ENCODE assay signal across 8 cellular contexts in the genomic region with DNA sequence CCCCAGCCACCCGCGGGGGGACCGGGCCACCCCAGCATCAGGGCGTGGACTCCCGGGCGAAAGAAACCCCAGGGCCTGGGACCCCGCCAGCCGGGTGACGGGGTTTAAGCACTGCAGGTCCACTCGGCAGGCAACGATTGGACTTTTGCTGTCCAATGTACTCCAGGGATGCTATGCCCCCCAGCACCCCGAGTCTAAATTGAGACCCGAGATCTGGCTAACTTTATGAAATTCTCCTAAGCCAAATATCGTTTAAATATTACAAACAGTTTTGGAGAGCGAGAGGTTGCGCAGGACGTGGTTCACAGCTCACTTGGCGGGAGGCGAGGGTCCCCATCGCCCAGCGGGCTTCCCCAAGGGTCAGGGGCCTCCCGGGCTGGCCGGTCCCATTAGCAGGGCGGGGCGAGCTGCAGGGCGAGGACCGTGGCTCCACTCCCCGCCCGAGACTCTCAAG. TPM values are rescaled to one million over a fixed set of nuclear protein-coding genes. Genes with fewer than 3 reads are reported as not detected.
A peak's percentile ranks its signal among the peaks of the same experiment; 100 is the strongest.
DNase-seq lines count a peak whose midpoint lies in the region; ATAC-seq and TF ChIP-seq lines count a peak whose summit lies in the region.

No MANE protein-coding gene starts in this region.

- H3K4me3 ChIP-seq in MG63, result peak overlapping the region; percentile 84
- peak overlapping the region; percentile 82 to 96 for H3K4me3 ChIP-seq in mesenchymal stem cell (ENCODE audit: insufficient read depth in 1 of 2, low read depth in 1 of 2, low read length in 2 of 2)
- peak overlapping the region; percentile 91 for H3K4me3 ChIP-seq in upper lobe of right lung

- H2BK120ac ChIP-seq in mesenchymal stem cell (ENCODE audit: low read depth, low read length), result peak overlapping the region; percentile 92

- H3K9ac ChIP-seq in mesenchymal stem cell (ENCODE audit: low read length), result peak overlapping the region; percentile 93

- no peak overlapping the region for H2BK5ac ChIP-seq in mesenchymal stem cell (ENCODE audit: low read depth, low read length, poor library complexity, severe bottlenecking)

- WGBS in mesenchymal stem cell, result 0% methylated on average over 27 of the region's 29 CpGs

- ATAC-seq in upper lobe of right lung (no peak), GM21737 (IDR thresholded peaks at IDR 0.05; ENCODE audit: unreplicated experiment) (no peak)

- no peak overlapping the region for H2AK5ac ChIP-seq in mesenchymal stem cell (ENCODE audit: low read length, severe bottlenecking)

- H3K4me2 ChIP-seq in mesenchymal stem cell (ENCODE audit: low read length, poor library complexity, severe bottlenecking), result peak overlapping the region; percentile 100

- peak overlapping the region; percentile 92 for H2AFZ ChIP-seq in mesenchymal stem cell (ENCODE audit: low read depth, low read length)

- H3K79me1 ChIP-seq in mesenchymal stem cell (replicated peaks; ENCODE audit: low read length, poor library complexity, severe bottlenecking), result peaks cover 31% of the 10 kb centered on the region

- H3K14ac ChIP-seq in mesenchymal stem cell (ENCODE audit: low read length in 2 of 2), result peak overlapping the region in 1 of 2 experiments; percentile 68

- no peak overlapping the region for H3K23ac ChIP-seq in mesenchymal stem cell (ENCODE audit: low read length in 2 of 2)

- TF ChIP-seq CTCF in upper lobe of right lung (IDR thresholded peaks at IDR 0.05), result no peak

- H3K4me1 ChIP-seq in mesenchymal stem cell (ENCODE audit: control insufficient read depth, insufficient read depth, low read depth, low read length), result peaks cover 29% of the 10 kb centered on the region
- H3K4me1 ChIP-seq in upper lobe of right lung, result peaks cover 21% of the 10 kb centered on the region

- H3K27ac ChIP-seq in mesenchymal stem cell (ENCODE audit: low read length, poor library complexity, severe bottlenecking) (no peak overlapping the region), upper lobe of right lung (peak overlapping the region; percentile 85)

- H3K4ac ChIP-seq in mesenchymal stem cell (ENCODE audit: low read depth in 1 of 2, low read length in 2 of 2), result peak overlapping the region in 1 of 2 experiments; percentile 6

- intact Hi-C loops in upper lobe of right lung (cut with DNase I), result no loop called here

- no peaks in the 10 kb centered on the region for H3K9me3 ChIP-seq in MG63
- H3K9me3 ChIP-seq in mesenchymal stem cell (ENCODE audit: control insufficient read depth, low read length), result no peaks in the 10 kb centered on the region
- no peaks in the 10 kb centered on the region for H3K9me3 ChIP-seq in upper lobe of right lung

- H3K27me3 ChIP-seq in MG63, result no peaks in the 10 kb centered on the region
- H3K27me3 ChIP-seq in mesenchymal stem cell (ENCODE audit: control insufficient read depth in 1 of 2, insufficient read depth in 1 of 2, low read length in 2 of 2), result no peaks in the 10 kb centered on the region
- no peaks in the 10 kb centered on the region for H3K27me3 ChIP-seq in upper lobe of right lung

- H4K8ac ChIP-seq in mesenchymal stem cell (ENCODE audit: low read length), result peak overlapping the region; percentile 73

- peak overlapping the region in 1 of 2 experiments; percentile 51 for H2BK12ac ChIP-seq in mesenchymal stem cell (ENCODE audit: low read length in 2 of 2)

- H3K36me3 ChIP-seq in MG63, result peaks cover 32% of the 10 kb centered on the region
- peaks cover 27 to 36% of the 10 kb centered on the region in 2 experiments for H3K36me3 ChIP-seq in mesenchymal stem cell (ENCODE audit: control insufficient read depth in 1 of 2, insufficient read depth in 2 of 2, low read depth in 1 of 2, low read length in 2 of 2)
- H3K36me3 ChIP-seq in upper lobe of right lung, result peaks cover 22% of the 10 kb centered on the region

- DNase-seq in SIG-M5 treated with dmso at 0.1 percent for 504 hours (lab: John Stamatoyannopoulos, UW; ENCODE audit: unreplicated experiment) (peak; percentile 32), SIG-M5 (lab: John Stamatoyannopoulos, UW) (no peak), MG63 (no peak), cerebellum (ENCODE audit: low spot score) (peak; percentile 30), mesenchymal stem cell (no peak), upper lobe of right lung (no peak), CD1c-positive myeloid dendritic cell (ENCODE audit: extremely low spot score) (no peak)

- H2BK15ac ChIP-seq in mesenchymal stem cell (ENCODE audit: low read depth, poor library complexity, severe bottlenecking), result peak overlapping the region; percentile 74

- H3K18ac ChIP-seq in mesenchymal stem cell (ENCODE audit: low read depth in 1 of 2, low read length in 2 of 2), result peak overlapping the region; percentile 82 to 88

- H4K91ac ChIP-seq in mesenchymal stem cell (ENCODE audit: low read length), result peak overlapping the region; percentile 80

RNA-seq across cellular contexts. Expression of gene MRPS2, which starts 0.4 kb away (rescaled TPM):
- 20.7 and 24.1 TPM in 2 replicates for total RNA-seq in MG63 (2014; rRNA removed; shearing (Covaris generic); ENCODE audit: low replicate concordance)
- total RNA-seq in cerebellum (11.0 TPM), upper lobe of right lung (23.0 TPM)
- polyA plus RNA-seq in mesenchymal stem cell (2013, experiment 1 of 2), result 75.7 TPM
- 66.5 TPM for polyA plus RNA-seq in mesenchymal stem cell (2013, experiment 2 of 2)

RNA-seq across cellular contexts. Expression of gene PPP1R26, which starts 20.5 kb away (rescaled TPM):
- 19.8 and 20.3 TPM in 2 replicates for total RNA-seq in MG63 (2014; rRNA removed; shearing (Covaris generic); ENCODE audit: low replicate concordance)
- total RNA-seq in cerebellum (20.1 TPM), upper lobe of right lung (27.5 TPM)
- polyA plus RNA-seq in mesenchymal stem cell (2013, experiment 1 of 2), result 6.6 TPM
- 6.3 TPM for polyA plus RNA-seq in mesenchymal stem cell (2013, experiment 2 of 2)

RNA-seq across cellular contexts. Expression of gene LCN1, which starts 21.1 kb away (rescaled TPM):
- total RNA-seq in MG63 (2014; rRNA removed; shearing (Covaris generic); ENCODE audit: low replicate concordance), result not detected in 2 replicates
- total RNA-seq in cerebellum (not detected), upper lobe of right lung (not detected)
- polyA plus RNA-seq in mesenchymal stem cell (2013, experiment 1 of 2), result not detected
- not detected for polyA plus RNA-seq in mesenchymal stem cell (2013, experiment 2 of 2)

RNA-seq across cellular contexts. Expression of gene OBP2A, which starts 45.8 kb away (rescaled TPM):
- not detected in 2 replicates for total RNA-seq in MG63 (2014; rRNA removed; shearing (Covaris generic); ENCODE audit: low replicate concordance)
- total RNA-seq in cerebellum (not detected), upper lobe of right lung (not detected)
- polyA plus RNA-seq in mesenchymal stem cell (2013, experiment 1 of 2), result not detected
- not detected for polyA plus RNA-seq in mesenchymal stem cell (2013, experiment 2 of 2)

Comparison
In these comparisons a context has a peak if more than half of its experiments do, and no peak if none do; other contexts are left out.
1. DNase-seq: peak in SIG-M5 treated with dmso at 0.1 percent for 504 hours (single experiment) and cerebellum (single experiment); none in SIG-M5 (single experiment), MG63 (single experiment), mesenchymal stem cell (single experiment), upper lobe of right lung (single experiment) and CD1c-positive myeloid dendritic cell (single experiment).
2. Peak in every context shown above with its lines, with median percentiles within 50 percentile points of each other: H3K4me3 ChIP-seq.